23 cellular contexts compared by ENCODE assay signal in the genomic region with DNA sequence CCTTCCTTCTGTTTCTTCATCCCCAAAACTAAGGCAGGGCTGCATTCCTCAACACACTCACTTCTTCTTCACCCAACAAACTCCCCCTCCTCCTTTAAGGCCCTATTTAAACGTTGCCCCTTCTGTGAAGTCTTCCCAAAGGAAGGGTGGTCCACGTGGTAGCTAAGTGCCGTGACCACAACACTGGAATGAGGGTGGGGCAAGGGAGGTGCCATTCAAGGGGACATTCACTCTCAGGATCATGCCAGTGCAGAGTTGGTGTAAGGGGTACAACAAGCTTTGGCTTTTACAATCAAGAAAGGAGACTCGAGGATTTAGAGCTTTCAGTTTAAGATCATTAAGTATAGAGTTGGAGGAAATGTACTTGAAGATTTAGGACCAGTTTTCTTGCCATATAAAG. TPM values are rescaled to one million over a fixed set of nuclear protein-coding genes. Genes with fewer than 3 reads are reported as not detected.
"Had no signal": no experiment of that assay in that cellular context is flagged by ENCODE, and none has a peak within 500 bp of the region (broad histone marks: within the 10 kb centered on the region; RNA-seq: fewer than 3 reads in every experiment).

No MANE protein-coding gene starts in this region.

- H3K27ac ChIP-seq: body of pancreas, esophagus squamous epithelium, pancreas, skin epidermis, suprapubic skin had no signal

- ATAC-seq: body of pancreas had no signal

- H3K4me3 ChIP-seq: body of pancreas, esophagus squamous epithelium, pancreas, skin epidermis, suprapubic skin had no signal

- DNase-seq: activated CD4-positive, alpha-beta T cell treated with anti-CD3 and anti-CD28 coated beads for 1 hour; activated CD4-positive, alpha-beta T cell treated with anti-CD3 and anti-CD28 coated beads, Interleukin-2, amount 50 U/mL, for 4 hours; activated naive CD4-positive, alpha-beta T cell treated with anti-CD3 and anti-CD28 coated beads for 36 hours; activated T-cell treated with anti-CD3 and anti-CD28 coated beads for 4 hours; cortex of kidney; effector CD4-positive, alpha-beta T cell; esophagus squamous epithelium; hippocampal formation; nephron progenitor cell; stimulated activated CD4-positive, alpha-beta T cell treated with anti-CD3 and anti-CD28 coated beads, Interleukin-4, amount 100 ng/mL, for 4 hours; stimulated activated CD8-positive, alpha-beta memory T cell treated with anti-CD3 and anti-CD28 coated beads, Interleukin-4, amount 100 ng/mL, for 48 hours; T-helper 9 cell had no signal

- H3K27me3 Mint-ChIP-seq: stimulated activated naive CD8-positive, alpha-beta T cell treated with anti-CD3 and anti-CD28 coated beads, Interleukin-15, Interleukin-2, amounts not matched to agents 100 ng/mL and 50 ng/mL, for 24 hours had no signal

- H3K4me3 Mint-ChIP-seq: activated naive CD4-positive, alpha-beta T cell treated with anti-CD3 and anti-CD28 coated beads for 36 hours; central memory CD8-positive, alpha-beta T cell; nephron progenitor cell; stimulated activated naive CD8-positive, alpha-beta T cell treated with anti-CD3 and anti-CD28 coated beads, Interleukin-15, Interleukin-2, amounts not matched to agents 100 ng/mL and 50 ng/mL, for 24 hours had no signal

- H3K36me3 ChIP-seq: esophagus squamous epithelium, pancreas, suprapubic skin had no signal

- H3K9me3 Mint-ChIP-seq: activated naive CD4-positive, alpha-beta T cell treated with anti-CD3 and anti-CD28 coated beads for 36 hours; central memory CD8-positive, alpha-beta T cell; nephron progenitor cell; stimulated activated naive CD8-positive, alpha-beta T cell treated with anti-CD3 and anti-CD28 coated beads, Interleukin-15, Interleukin-2, amounts not matched to agents 100 ng/mL and 50 ng/mL, for 24 hours had no signal

- H3K9me3 ChIP-seq: body of pancreas, esophagus squamous epithelium, pancreas, suprapubic skin had no signal

- H3K27ac Mint-ChIP-seq: activated naive CD4-positive, alpha-beta T cell treated with anti-CD3 and anti-CD28 coated beads for 36 hours; nephron progenitor cell; stimulated activated naive CD8-positive, alpha-beta T cell treated with anti-CD3 and anti-CD28 coated beads, Interleukin-15, Interleukin-2, amounts not matched to agents 100 ng/mL and 50 ng/mL, for 24 hours had no signal

- H3K27me3 ChIP-seq: body of pancreas, esophagus squamous epithelium, pancreas, suprapubic skin had no signal

RNA-seq across cellular contexts. Expression of a gene that starts 8.0 kb away (rescaled TPM):
- total RNA-seq: activated naive CD4-positive, alpha-beta T cell treated with anti-CD3 and anti-CD28 coated beads for 36 hours; body of pancreas; esophagus squamous epithelium; fibroblast of villous mesenchyme; glomerular endothelial cell; kidney epithelial cell; left ventricle myocardium superior; pancreas; renal cortical epithelial cell; suprapubic skin had no signal

RNA-seq across cellular contexts. Expression of a gene that starts 20.4 kb away (rescaled TPM):
- total RNA-seq: activated naive CD4-positive, alpha-beta T cell treated with anti-CD3 and anti-CD28 coated beads for 36 hours; body of pancreas; esophagus squamous epithelium; fibroblast of villous mesenchyme; glomerular endothelial cell; kidney epithelial cell; left ventricle myocardium superior; renal cortical epithelial cell; suprapubic skin had no signal

RNA-seq across cellular contexts. Expression of a gene that starts 52.6 kb away (rescaled TPM):
- total RNA-seq: activated naive CD4-positive, alpha-beta T cell treated with anti-CD3 and anti-CD28 coated beads for 36 hours; body of pancreas; esophagus squamous epithelium; fibroblast of villous mesenchyme; glomerular endothelial cell; kidney epithelial cell; left ventricle myocardium superior; pancreas; renal cortical epithelial cell; suprapubic skin had no signal
